Comparison of ENCODE assay signal across 9 cellular contexts in genomic region chr6:31888281-31889258, GRCh38. TPM values are rescaled to one million over a fixed set of nuclear protein-coding genes. Genes with fewer than 3 reads are reported as not detected.
DNase-seq lines count a peak whose midpoint lies in the region; ATAC-seq, FAIRE-seq and TF ChIP-seq lines count a peak whose summit lies in the region.
"Had no signal": no experiment of that assay in that cellular context is flagged by ENCODE, and none has a peak within 500 bp of the region (broad histone marks: within the 10 kb centered on the region; RNA-seq: fewer than 3 reads in every experiment).

No MANE protein-coding gene starts in this region.

- no peaks in the 10 kb centered on the region for H3K27me3 Mint-ChIP-seq in activated naive CD8-positive, alpha-beta T cell treated with anti-CD3 and anti-CD28 coated beads, Interleukin-2, amount 50 U/mL, for 24 hours

- TF ChIP-seq CTCF in DND-41 (IDR thresholded peaks at IDR 0.05; ENCODE audit: borderline replicate concordance, extremely low read depth, low read length, poor library complexity, severe bottlenecking) (peak; percentile 83), PC-3 (conservative IDR thresholded peaks at IDR 0.05; ENCODE audit: low read depth, low read length) (peak; percentile 90), keratinocyte (optimal IDR thresholded peaks at IDR 0.05 in 1 of 3, IDR thresholded peaks at IDR 0.05 in 1 of 3, conservative IDR thresholded peaks at IDR 0.05 in 1 of 3; ENCODE audit: extremely low read depth in 1 of 3, insufficient read depth in 2 of 3, low read length in 3 of 3) (peak; percentile 60 to 82 (median 77))

- dilution Hi-C loops in keratinocyte (cut with MboI; ENCODE audit: extremely low pct_ligation_motif_present, low sequenced_read_pairs) = no loop called here

- H3K9me3 Mint-ChIP-seq in activated naive CD8-positive, alpha-beta T cell treated with anti-CD3 and anti-CD28 coated beads, Interleukin-2, amount 50 U/mL, for 24 hours = no peaks in the 10 kb centered on the region

- H3K79me2 ChIP-seq in DND-41 (ENCODE audit: insufficient read depth, low read length) = 0 out of 2 replicates have a peak, but pooled peaks cover 4% of the 10 kb centered on the region
- no peaks in the 10 kb centered on the region for H3K79me2 ChIP-seq in PC-3 (ENCODE audit: low read length)
- H3K79me2 ChIP-seq in keratinocyte (ENCODE audit: control insufficient read depth, insufficient read depth, low read length) = no peaks in the 10 kb centered on the region

- no peaks in the 10 kb centered on the region for H3K27me3 ChIP-seq in DND-41 (ENCODE audit: insufficient read depth, low read length, poor library complexity)
- no peaks in the 10 kb centered on the region for H3K27me3 ChIP-seq in PC-3 (ENCODE audit: low read length)
- no peaks in the 10 kb centered on the region for H3K27me3 ChIP-seq in keratinocyte (ENCODE audit: control insufficient read depth, extremely low read depth, insufficient read depth, low read length)
- H3K27me3 ChIP-seq: vagina had no signal

- H3K36me3 ChIP-seq in DND-41 (ENCODE audit: insufficient read depth, low read length) (peaks cover 90% of the 10 kb centered on the region), PC-3 (ENCODE audit: low read depth, low read length) (peaks cover 56% of the 10 kb centered on the region), keratinocyte (ENCODE audit: control insufficient read depth in 2 of 2, extremely low read depth in 1 of 2, insufficient read depth in 2 of 2, low read length in 2 of 2) (peaks cover 33 to 36% of the 10 kb centered on the region in 2 experiments)

- peak; percentile 48 for DNase-seq in DND-41
- DNase-seq in PC-3 = peak; percentile 40
- DNase-seq in activated naive CD8-positive, alpha-beta T cell treated with anti-CD3 and anti-CD28 coated beads, Interleukin-2, amount 50 U/mL, for 24 hours = peak; percentile 69
- no peak for DNase-seq in keratinocyte (ENCODE audit: low read depth, low spot score)
- DNase-seq in stimulated activated naive CD4-positive, alpha-beta T cell (lab: John Stamatoyannopoulos, UW) = peak; percentile 17 to 51 (median 40)
- no peak for DNase-seq in HPDE6-E6E7 (ENCODE audit: extremely low spot score)

- no peak overlapping the region for H3K4me3 Mint-ChIP-seq in activated naive CD8-positive, alpha-beta T cell treated with anti-CD3 and anti-CD28 coated beads, Interleukin-2, amount 50 U/mL, for 24 hours

- H3K9me3 ChIP-seq in DND-41 (ENCODE audit: insufficient read depth, low read length, severe bottlenecking) (no peaks in the 10 kb centered on the region), PC-3 (ENCODE audit: low read length) (no peaks in the 10 kb centered on the region), keratinocyte (ENCODE audit: control insufficient read depth, low read depth, low read length) (no peaks in the 10 kb centered on the region)
- H3K9me3 ChIP-seq: vagina had no signal

- no peak overlapping the region for H3K27ac Mint-ChIP-seq in activated naive CD8-positive, alpha-beta T cell treated with anti-CD3 and anti-CD28 coated beads, Interleukin-2, amount 50 U/mL, for 24 hours

- H3K27ac ChIP-seq in DND-41 (ENCODE audit: low read length) (no peak overlapping the region), PC-3 (ENCODE audit: low read length) (no peak overlapping the region), keratinocyte (ENCODE audit: control insufficient read depth, insufficient read depth, low read length) (no peak overlapping the region)
- H3K27ac ChIP-seq: vagina had no signal

- peak; percentile 69 for ATAC-seq in DND-41 (ENCODE audit: insufficient read depth, low read depth)
- no peak for ATAC-seq in PC-3
- ATAC-seq in activated naive CD8-positive, alpha-beta T cell treated with anti-CD3 and anti-CD28 coated beads, Interleukin-2, amount 50 U/mL, for 24 hours = no peak
- no peak for ATAC-seq in HG02981 (IDR thresholded peaks at IDR 0.05; ENCODE audit: unreplicated experiment)
- no peak for ATAC-seq in GM21447 (IDR thresholded peaks at IDR 0.05; ENCODE audit: unreplicated experiment)

- H3K4me1 Mint-ChIP-seq in activated naive CD8-positive, alpha-beta T cell treated with anti-CD3 and anti-CD28 coated beads, Interleukin-2, amount 50 U/mL, for 24 hours = no peaks in the 10 kb centered on the region

- H3K4me1 ChIP-seq in DND-41 (ENCODE audit: insufficient read depth, low read length) (no peaks in the 10 kb centered on the region), PC-3 (ENCODE audit: insufficient read depth, low read length) (peaks cover 11% of the 10 kb centered on the region), keratinocyte (ENCODE audit: control insufficient read depth, extremely low read depth, insufficient read depth, low read length) (no peaks in the 10 kb centered on the region)
- H3K4me1 ChIP-seq: vagina had no signal

- H3F3A ChIP-seq in PC-3 (ENCODE audit: low read length, unreplicated experiment) = peaks cover 4% of the 10 kb centered on the region

- no peak overlapping the region for H3K4me2 ChIP-seq in DND-41 (ENCODE audit: insufficient read depth, low read length)
- H3K4me2 ChIP-seq in PC-3 (ENCODE audit: low read length) = no peak overlapping the region
- H3K4me2 ChIP-seq in keratinocyte (ENCODE audit: control insufficient read depth, extremely low read depth, insufficient read depth, low read depth, low read length) = no peak overlapping the region

- peaks cover 37% of the 10 kb centered on the region for H3K36me3 Mint-ChIP-seq in activated naive CD8-positive, alpha-beta T cell treated with anti-CD3 and anti-CD28 coated beads, Interleukin-2, amount 50 U/mL, for 24 hours (ENCODE audit: low read depth)

- no peak for FAIRE-seq in keratinocyte (lab: Jason Lieb, UNC)

- H2AFZ ChIP-seq in DND-41 (ENCODE audit: low read depth, low read length) = no peak overlapping the region
- no peak overlapping the region for H2AFZ ChIP-seq in PC-3 (ENCODE audit: low read length)
- H2AFZ ChIP-seq in keratinocyte (ENCODE audit: control insufficient read depth, low read length) = no peak overlapping the region

- POLR2A ChIA-PET in PC-3 (lab: Charles Lee; ENCODE audit: unreplicated experiment) = no interaction called here

- no peak overlapping the region for H3K9ac ChIP-seq in DND-41 (ENCODE audit: low read depth, low read length)
- H3K9ac ChIP-seq in PC-3 (ENCODE audit: low read length) = no peak overlapping the region
- H3K9ac ChIP-seq in keratinocyte (ENCODE audit: control insufficient read depth, extremely low read depth, insufficient read depth, low read length) = no peak overlapping the region

- H3K9me1 ChIP-seq in keratinocyte (ENCODE audit: control insufficient read depth, extremely low read depth, insufficient read depth, low read length) = no peaks in the 10 kb centered on the region

- intact Hi-C loops in PC-3 (cut with micrococcal nuclease) = no loop called here

- H3K4me3 ChIP-seq in DND-41 (ENCODE audit: low read depth in 1 of 2, low read length in 2 of 2) (no peak overlapping the region), PC-3 (ENCODE audit: low read length) (no peak overlapping the region), keratinocyte (ENCODE audit: control insufficient read depth in 2 of 3, extremely low read depth in 1 of 3, insufficient read depth in 2 of 3, low read depth in 1 of 3, low read length in 3 of 3) (no peak overlapping the region)
- H3K4me3 ChIP-seq: vagina had no signal

- H3K9me2 ChIP-seq in PC-3 (replicated peaks; ENCODE audit: low read length) = no peaks in the 10 kb centered on the region

- CTCF ChIA-PET in PC-3 (lab: Charles Lee) = no interaction called here

- H4K20me1 ChIP-seq in DND-41 (ENCODE audit: insufficient read depth, low read length) (peaks cover 20% of the 10 kb centered on the region; the same call in 1 of the 2 replicates), PC-3 (ENCODE audit: low read length) (no peaks in the 10 kb centered on the region), keratinocyte (ENCODE audit: control insufficient read depth, extremely low read depth, insufficient read depth, low read length) (no peaks in the 10 kb centered on the region)

- BruUV-seq in PC-3 (replicated peaks; lab: Mats Ljungman, UMichigan) = TSS peak; percentile 24

RNA-seq across cellular contexts. Expression of gene EHMT2, which starts 8.9 kb away (rescaled TPM):
- 74.5 and 80.8 TPM in 2 replicates for total RNA-seq in PC-3 (2014; rRNA removed)
- polyA plus RNA-seq in keratinocyte = 17.6 to 26.5 TPM (median 17.7 TPM) in 3 replicates
- polyA plus RNA-seq in keratinocyte (2011; ENCODE audit: low read depth) = 6.1 TPM
- 11.6 and 20.2 TPM in 2 replicates for polyA plus RNA-seq in keratinocyte (2011; cell fraction: cytosol; rRNA removed)
- polyA plus RNA-seq in keratinocyte (2011; cell fraction: nucleus; rRNA removed) = 33.0 and 40.7 TPM in 2 replicates
- polyA plus RNA-seq in keratinocyte (2012; ENCODE audit: low replicate concordance) = 13.7 and 26.0 TPM in 2 replicates
- polyA minus RNA-seq in keratinocyte = 37.6 to 74.9 TPM (median 41.4 TPM) in 3 replicates
- 27.2 TPM for polyA minus RNA-seq in keratinocyte (2011; cell fraction: cytosol; rRNA and poly(A)+ RNA removed)
- polyA minus RNA-seq in keratinocyte (2011; cell fraction: nucleus; rRNA and poly(A)+ RNA removed) = 18.8 and 20.5 TPM in 2 replicates

RNA-seq across cellular contexts. Expression of gene SLC44A4, which starts 9.8 kb away (rescaled TPM):
- 3.5 and 4.9 TPM in 2 replicates for total RNA-seq in PC-3 (2014; rRNA removed)
- 0.06 to 0.25 TPM (median 0.18 TPM) in 3 replicates for polyA plus RNA-seq in keratinocyte
- not detected for polyA plus RNA-seq in keratinocyte (2011; ENCODE audit: low read depth)
- polyA plus RNA-seq in keratinocyte (2011; cell fraction: cytosol; rRNA removed) = 0.12 and 0.13 TPM in 2 replicates
- 0.16 and 0.83 TPM in 2 replicates for polyA plus RNA-seq in keratinocyte (2011; cell fraction: nucleus; rRNA removed)
- polyA plus RNA-seq in keratinocyte (2012; ENCODE audit: low replicate concordance) = 0.15 and 0.16 TPM in 2 replicates
- polyA minus RNA-seq in keratinocyte = 0.13 to 0.22 TPM in 2 of 3 replicates, not detected in the other
- polyA minus RNA-seq in keratinocyte (2011; cell fraction: cytosol; rRNA and poly(A)+ RNA removed) = not detected
- 0.62 TPM in 1 of 2 replicates, not detected in the other for polyA minus RNA-seq in keratinocyte (2011; cell fraction: nucleus; rRNA and poly(A)+ RNA removed)

RNA-seq across cellular contexts. Expression of gene ZBTB12, which starts 13.3 kb away (rescaled TPM):
- total RNA-seq in PC-3 (2014; rRNA removed) = 5.4 and 8.6 TPM in 2 replicates
- 0.55 to 0.64 TPM (median 0.63 TPM) in 3 replicates for polyA plus RNA-seq in keratinocyte
- polyA plus RNA-seq in keratinocyte (2011; ENCODE audit: low read depth) = 0.14 TPM
- 0.56 and 0.77 TPM in 2 replicates for polyA plus RNA-seq in keratinocyte (2011; cell fraction: cytosol; rRNA removed)
- polyA plus RNA-seq in keratinocyte (2011; cell fraction: nucleus; rRNA removed) = 0.42 and 1.1 TPM in 2 replicates
- 0.38 and 2.2 TPM in 2 replicates for polyA plus RNA-seq in keratinocyte (2012; ENCODE audit: low replicate concordance)
- polyA minus RNA-seq in keratinocyte = 0.73 to 2.1 TPM (median 0.96 TPM) in 3 replicates
- 2.1 TPM for polyA minus RNA-seq in keratinocyte (2011; cell fraction: cytosol; rRNA and poly(A)+ RNA removed)
- polyA minus RNA-seq in keratinocyte (2011; cell fraction: nucleus; rRNA and poly(A)+ RNA removed) = 0.39 and 0.74 TPM in 2 replicates

RNA-seq across cellular contexts. Expression of gene NEU1, which starts 25.9 kb away (rescaled TPM):
- total RNA-seq in PC-3 (2014; rRNA removed) = 31.7 and 33.1 TPM in 2 replicates
- 27.9 to 44.4 TPM (median 38.6 TPM) in 3 replicates for polyA plus RNA-seq in keratinocyte
- 27.7 TPM for polyA plus RNA-seq in keratinocyte (2011; ENCODE audit: low read depth)
- polyA plus RNA-seq in keratinocyte (2011; cell fraction: cytosol; rRNA removed) = 21.5 and 26.6 TPM in 2 replicates
- 57.0 and 60.0 TPM in 2 replicates for polyA plus RNA-seq in keratinocyte (2011; cell fraction: nucleus; rRNA removed)
- 22.5 and 56.8 TPM in 2 replicates for polyA plus RNA-seq in keratinocyte (2012; ENCODE audit: low replicate concordance)
- 21.8 to 42.7 TPM (median 38.9 TPM) in 3 replicates for polyA minus RNA-seq in keratinocyte
- 29.5 TPM for polyA minus RNA-seq in keratinocyte (2011; cell fraction: cytosol; rRNA and poly(A)+ RNA removed)
- 28.9 and 29.7 TPM in 2 replicates for polyA minus RNA-seq in keratinocyte (2011; cell fraction: nucleus; rRNA and poly(A)+ RNA removed)

RNA-seq across cellular contexts. Expression of gene C2, which starts 38.9 kb away (rescaled TPM):
- 1.1 TPM in 1 of 2 replicates, not detected in the other for total RNA-seq in PC-3 (2014; rRNA removed)
- 0.04 TPM in 1 of 3 replicates, not detected in the others for polyA plus RNA-seq in keratinocyte
- 0.46 TPM for polyA plus RNA-seq in keratinocyte (2011; ENCODE audit: low read depth)
- not detected in 2 replicates for polyA plus RNA-seq in keratinocyte (2011; cell fraction: cytosol; rRNA removed)
- polyA plus RNA-seq in keratinocyte (2011; cell fraction: nucleus; rRNA removed) = 0.20 and 0.24 TPM in 2 replicates
- polyA plus RNA-seq in keratinocyte (2012; ENCODE audit: low replicate concordance) = 1.0 TPM in 1 of 2 replicates, not detected in the other
- not detected in 3 replicates for polyA minus RNA-seq in keratinocyte
- polyA minus RNA-seq in keratinocyte (2011; cell fraction: cytosol; rRNA and poly(A)+ RNA removed) = not detected
- polyA minus RNA-seq in keratinocyte (2011; cell fraction: nucleus; rRNA and poly(A)+ RNA removed) = not detected in 2 replicates

Comparison
In these comparisons a context has a peak if more than half of its experiments do, and no peak if none do; other contexts are left out.
1. DNase-seq: peak in DND-41 (single experiment), PC-3 (single experiment), activated naive CD8-positive, alpha-beta T cell treated with anti-CD3 and anti-CD28 coated beads, Interleukin-2, amount 50 U/mL, for 24 hours (single experiment) and stimulated activated naive CD4-positive, alpha-beta T cell (6 of 6); none in keratinocyte (single experiment) and HPDE6-E6E7 (single experiment).
2. Peak in every context shown above with its lines, with median percentiles within 50 percentile points of each other: CTCF ChIP-seq.